In the genomic region with DNA sequence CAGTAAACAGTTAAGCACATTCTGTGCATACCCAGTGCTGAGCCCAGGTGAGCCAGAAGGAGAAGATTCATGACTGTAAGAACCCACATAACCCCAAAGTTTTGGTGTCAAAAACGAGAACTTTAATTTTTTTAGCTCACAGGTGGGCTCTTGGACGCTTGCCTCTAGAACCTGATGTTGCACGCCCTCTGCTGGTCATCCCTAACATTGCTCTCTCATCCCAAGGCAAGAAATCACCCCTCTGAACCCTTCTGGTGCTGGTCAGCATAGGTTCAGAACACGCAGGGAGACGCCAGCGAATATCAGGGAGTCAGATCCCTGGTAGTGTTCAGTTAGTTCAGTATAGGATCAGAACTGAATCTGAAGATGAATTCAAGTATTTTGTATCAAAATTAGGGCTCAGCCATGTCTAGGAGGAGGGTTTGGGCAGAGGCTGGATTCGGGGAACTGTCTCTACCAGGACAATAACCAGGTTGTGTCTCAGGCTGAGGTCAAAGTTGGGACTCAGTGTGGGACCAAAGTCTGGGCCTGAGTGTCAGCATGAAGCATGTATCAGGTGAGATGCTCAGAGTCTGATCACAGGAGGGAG, we compare ENCODE assay signal across 8 cellular contexts. TPM values are rescaled to one million over a fixed set of nuclear protein-coding genes. Genes with fewer than 3 reads are reported as not detected.
DNase-seq lines count a peak whose midpoint lies in the region; ATAC-seq lines count a peak whose summit lies in the region.

No MANE protein-coding gene starts in this region.

- ATAC-seq in HG03108 (IDR thresholded peaks at IDR 0.05; ENCODE audit: unreplicated experiment) (no peak), HG02870 (IDR thresholded peaks at IDR 0.05; ENCODE audit: unreplicated experiment) (no peak)

- H3K4me1 Mint-ChIP-seq in activated naive CD8-positive, alpha-beta T cell (ENCODE audit: low read depth) = peaks cover 63% of the 10 kb centered on the region

- H3K9me3 Mint-ChIP-seq in activated naive CD8-positive, alpha-beta T cell (ENCODE audit: low read depth) = no peaks in the 10 kb centered on the region

- DNase-seq in DMS153 (lab: John Stamatoyannopoulos, UW) (peak; percentile 32), HT-29 (ENCODE audit: low spot score) (peak; percentile 74), RKO (ENCODE audit: low spot score) (peak; percentile 56), hippocampal formation (lab: John Stamatoyannopoulos, UW) (peak; percentile 42 to 45)
- peak; percentile 39 for DNase-seq in stimulated activated CD4-positive, alpha-beta T cell treated with anti-CD3 and anti-CD28 coated beads, Interleukin-2, amount 100 ng/mL, for 4 hours (ENCODE audit: low read depth)

- H3K27me3 Mint-ChIP-seq in activated naive CD8-positive, alpha-beta T cell = no peaks in the 10 kb centered on the region

- H3K27ac Mint-ChIP-seq in activated naive CD8-positive, alpha-beta T cell = peak overlapping the region; percentile 46

- peak overlapping the region; percentile 68 for H3K4me3 Mint-ChIP-seq in activated naive CD8-positive, alpha-beta T cell

- no peaks in the 10 kb centered on the region for H3K36me3 Mint-ChIP-seq in activated naive CD8-positive, alpha-beta T cell

RNA-seq across cellular contexts. Expression of a gene that starts 4.1 kb away (rescaled TPM):
- 2.1 and 3.7 TPM in 2 replicates for total RNA-seq in HT-29 (2014; rRNA removed; shearing (Covaris generic))

RNA-seq across cellular contexts. Expression of a gene that starts 27.3 kb away (rescaled TPM):
- total RNA-seq in HT-29 (2014; rRNA removed; shearing (Covaris generic)) = not detected in 2 replicates
